14 cellular contexts compared by ENCODE assay signal in the genomic region with DNA sequence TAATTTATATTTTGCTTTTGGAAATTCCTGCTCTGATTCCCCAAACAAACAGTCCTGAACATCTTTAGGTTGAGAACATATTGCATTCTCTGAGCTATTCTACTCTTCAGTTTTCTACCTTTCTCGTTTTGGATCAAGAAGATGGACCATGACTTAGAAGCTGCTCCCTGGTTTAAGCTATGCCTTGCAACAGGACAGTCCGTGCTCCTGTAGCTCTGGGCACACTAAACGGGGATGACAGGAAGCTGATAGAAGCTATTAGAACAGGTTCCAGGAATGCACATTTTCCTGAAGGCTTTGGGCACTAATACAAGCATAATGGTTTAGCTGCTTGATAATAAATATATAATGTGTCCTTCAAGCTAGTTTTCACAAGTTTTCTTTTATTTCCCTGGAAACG.
DNase-seq lines count a peak whose midpoint lies in the region; ATAC-seq and TF ChIP-seq lines count a peak whose summit lies in the region.
"Had no signal": no experiment of that assay in that cellular context is flagged by ENCODE, and none has a peak within 500 bp of the region (broad histone marks: within the 10 kb centered on the region; RNA-seq: fewer than 3 reads in every experiment).

No MANE protein-coding gene starts in this region.

- no peak overlapping the region for H3K27ac ChIP-seq in heart left ventricle
- H3K27ac ChIP-seq in right atrium auricular region, result no peak overlapping the region
- H3K27ac ChIP-seq in mesendoderm (ENCODE audit: low read depth, low read length), result no peak overlapping the region
- no peak overlapping the region for H3K27ac ChIP-seq in caudate nucleus (ENCODE audit: low read depth, low read length)

- no peak overlapping the region for H2BK5ac ChIP-seq in mesendoderm (ENCODE audit: low read length)

- H3K4ac ChIP-seq in mesendoderm (ENCODE audit: low read depth, low read length), result no peak overlapping the region

- no peaks in the 10 kb centered on the region for H3K27me3 Mint-ChIP-seq in stimulated activated naive B cell treated with anti-CD40 and anti-IgM and Interleukin-4, amounts not matched to agents 10 μg/mL and 1 μg/mL and 100 μg/mL, for 72 hours
- H3K27me3 Mint-ChIP-seq: CD4-positive, alpha-beta T cell had no signal

- peak overlapping the region; percentile 84 for H3K18ac ChIP-seq in mesendoderm (ENCODE audit: low read length)

- H3K4me3 Mint-ChIP-seq in stimulated activated naive B cell treated with anti-CD40 and anti-IgM and Interleukin-4, amounts not matched to agents 10 μg/mL and 1 μg/mL and 100 μg/mL, for 72 hours, result no peak overlapping the region
- H3K4me3 Mint-ChIP-seq: CD4-positive, alpha-beta T cell; H9 had no signal

- H3K36me3 Mint-ChIP-seq in stimulated activated naive B cell treated with anti-CD40 and anti-IgM and Interleukin-4, amounts not matched to agents 10 μg/mL and 1 μg/mL and 100 μg/mL, for 72 hours, result no peaks in the 10 kb centered on the region

- DNase-seq in heart left ventricle (no peak), right atrium auricular region (ENCODE audit: low spot score) (no peak), mesendoderm (no peak), 8988T (no peak), caudate nucleus (lab: John Stamatoyannopoulos, UW) (no peak)
- no peak for DNase-seq in stimulated activated naive B cell treated with anti-CD40 and anti-IgM and Interleukin-4, amounts not matched to agents 10 μg/mL and 1 μg/mL and 100 μg/mL, for 72 hours
- DNase-seq: ACHN; BE2C; C1 segment of cervical spinal cord; Caco-2; CD4-positive, alpha-beta T cell; H9; IMR-90 had no signal

- peak; percentile 53 to 84 (median 70) for ATAC-seq in heart left ventricle
- ATAC-seq in stimulated activated naive B cell treated with anti-CD40 and anti-IgM and Interleukin-4, amounts not matched to agents 10 μg/mL and 1 μg/mL and 100 μg/mL, for 72 hours (replicated peaks), result no peak

- H2AK5ac ChIP-seq in mesendoderm (ENCODE audit: low read length), result no peak overlapping the region

- H4K8ac ChIP-seq in mesendoderm (ENCODE audit: low read depth, low read length), result no peak overlapping the region

- H3K4me1 ChIP-seq in heart left ventricle, result peaks cover 0 to 8% (median 0%) of the 10 kb centered on the region in 12 donors
- H3K4me1 ChIP-seq in right atrium auricular region, result no peaks in the 10 kb centered on the region
- H3K4me1 ChIP-seq in endocrine pancreas (ENCODE audit: control insufficient read depth, insufficient read depth, low read length), result peaks cover 11% of the 10 kb centered on the region
- peaks cover 2% of the 10 kb centered on the region for H3K4me1 ChIP-seq in mesendoderm (ENCODE audit: control insufficient read depth, low read depth, low read length)
- H3K4me1 ChIP-seq: BE2C, Caco-2 had no signal

- H3K36me3 ChIP-seq in heart left ventricle, result no peaks in the 10 kb centered on the region
- H3K36me3 ChIP-seq in right atrium auricular region, result no peaks in the 10 kb centered on the region
- H3K36me3 ChIP-seq in endocrine pancreas (ENCODE audit: control insufficient read depth, insufficient read depth, low read length), result no peaks in the 10 kb centered on the region
- no peaks in the 10 kb centered on the region for H3K36me3 ChIP-seq in mesendoderm (ENCODE audit: control insufficient read depth, insufficient read depth, low read length)
- H3K36me3 ChIP-seq: BE2C had no signal

- no peaks in the 10 kb centered on the region for H3K79me2 ChIP-seq in mesendoderm (ENCODE audit: control insufficient read depth, insufficient read depth, low read length)

- no peaks in the 10 kb centered on the region for H3K27me3 ChIP-seq in heart left ventricle
- no peaks in the 10 kb centered on the region for H3K27me3 ChIP-seq in right atrium auricular region
- no peaks in the 10 kb centered on the region for H3K27me3 ChIP-seq in endocrine pancreas (ENCODE audit: control insufficient read depth, insufficient read depth, low read length)
- H3K27me3 ChIP-seq in mesendoderm (ENCODE audit: insufficient read depth, low read length, poor library complexity), result no peaks in the 10 kb centered on the region
- H3K27me3 ChIP-seq: BE2C had no signal

- no peak overlapping the region for H2BK15ac ChIP-seq in mesendoderm (replicated peaks; ENCODE audit: low read depth)

- H4K5ac ChIP-seq in mesendoderm (ENCODE audit: low read length), result no peak overlapping the region

- H3K4me1 Mint-ChIP-seq in stimulated activated naive B cell treated with anti-CD40 and anti-IgM and Interleukin-4, amounts not matched to agents 10 μg/mL and 1 μg/mL and 100 μg/mL, for 72 hours, result no peaks in the 10 kb centered on the region

- no peaks in the 10 kb centered on the region for H3K79me1 ChIP-seq in mesendoderm (ENCODE audit: low read length)

- TF ChIP-seq POLR2A in heart left ventricle (IDR thresholded peaks at IDR 0.05), result no peak

- H2BK120ac ChIP-seq in mesendoderm (ENCODE audit: low read depth, low read length), result no peak overlapping the region

- intact Hi-C loops in heart left ventricle (cut with DNase I), result no loop called here

- H3K23ac ChIP-seq in mesendoderm (ENCODE audit: low read length), result no peak overlapping the region

- no peak overlapping the region for H3K4me2 ChIP-seq in mesendoderm (ENCODE audit: low read length)

- WGBS in heart left ventricle, 4 donors, result 25 to 31% (median 26%) methylated on average over 4 of the region's 4 CpGs
- WGBS in mesendoderm (ENCODE audit: extremely low coverage, insufficient coverage, low lambda C conversion rate), result no CpG with 5 or more reads among the region's 4 CpGs

- H3K9ac ChIP-seq in endocrine pancreas (ENCODE audit: control insufficient read depth, insufficient read depth, low read length) (no peak overlapping the region), mesendoderm (ENCODE audit: low read length) (no peak overlapping the region)

- H3K9me3 ChIP-seq in heart left ventricle, result no peaks in the 10 kb centered on the region
- H3K9me3 ChIP-seq in right atrium auricular region, result no peaks in the 10 kb centered on the region
- no peaks in the 10 kb centered on the region for H3K9me3 ChIP-seq in endocrine pancreas (ENCODE audit: control insufficient read depth, low read length)
- H3K9me3 ChIP-seq: BE2C, Caco-2 had no signal

- H3K4me3 ChIP-seq in heart left ventricle (no peak overlapping the region), right atrium auricular region (no peak overlapping the region), endocrine pancreas (ENCODE audit: control insufficient read depth, insufficient read depth, low read length) (peak overlapping the region; percentile 47), mesendoderm (ENCODE audit: low read length) (no peak overlapping the region)

- no peak overlapping the region for H3K56ac ChIP-seq in mesendoderm (ENCODE audit: low read length)

- peaks cover 12 to 13% of the 10 kb centered on the region in 2 donors for H3K9me3 Mint-ChIP-seq in stimulated activated naive B cell treated with anti-CD40 and anti-IgM and Interleukin-4, amounts not matched to agents 10 μg/mL and 1 μg/mL and 100 μg/mL, for 72 hours

- TF ChIP-seq CTCF in heart left ventricle (IDR thresholded peaks at IDR 0.05), result no peak
- TF ChIP-seq CTCF in right atrium auricular region (IDR thresholded peaks at IDR 0.05), result no peak

- no peak overlapping the region for H3K27ac Mint-ChIP-seq in stimulated activated naive B cell treated with anti-CD40 and anti-IgM and Interleukin-4, amounts not matched to agents 10 μg/mL and 1 μg/mL and 100 μg/mL, for 72 hours
- H3K27ac Mint-ChIP-seq: CD4-positive, alpha-beta T cell; H9 had no signal

Comparison
In these comparisons a context has a peak if more than half of its experiments do, and no peak if none do; other contexts are left out.
1. ATAC-seq: peak in heart left ventricle (4 of 4); none in stimulated activated naive B cell treated with anti-CD40 and anti-IgM and Interleukin-4, amounts not matched to agents 10 μg/mL and 1 μg/mL and 100 μg/mL, for 72 hours (0 of 2).